Comparison of ENCODE assay signal across 8 cellular contexts in the genomic region with DNA sequence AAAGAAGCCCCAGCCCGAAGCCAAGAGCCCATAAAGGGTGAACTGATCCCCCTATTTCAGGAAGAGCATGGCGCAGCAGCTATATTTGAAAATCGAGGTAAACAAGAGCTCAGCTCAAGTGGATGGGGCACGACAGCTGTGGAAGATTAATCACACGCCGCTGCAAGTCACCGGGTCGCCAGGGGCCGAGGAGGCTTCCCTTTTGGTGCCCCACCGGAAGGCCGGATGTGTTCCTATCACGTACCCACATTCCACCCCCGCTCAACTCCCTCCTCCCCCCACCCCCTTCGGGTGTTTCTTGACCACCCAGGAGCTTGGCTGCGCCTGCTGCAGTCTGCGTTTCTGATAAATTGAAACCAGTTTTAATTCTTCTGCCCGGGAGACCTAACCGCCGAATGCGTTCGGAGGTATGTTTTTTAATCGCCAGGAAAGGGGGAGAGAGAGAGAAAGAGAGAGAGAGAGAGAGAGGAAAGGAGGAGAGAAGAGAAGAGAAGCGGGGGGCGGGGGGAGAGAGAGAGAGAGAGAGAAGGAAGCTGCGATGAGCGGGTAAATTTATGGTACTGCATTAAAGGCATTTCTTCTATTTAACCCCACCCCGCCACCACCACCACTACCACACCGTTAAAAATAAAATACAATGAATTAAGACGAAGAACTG. TPM values are rescaled to one million over a fixed set of nuclear protein-coding genes. Genes with fewer than 3 reads are reported as not detected.
DNase-seq lines count a peak whose midpoint lies in the region; ATAC-seq, FAIRE-seq and TF ChIP-seq lines count a peak whose summit lies in the region.

No MANE protein-coding gene starts in this region.

- H3K27ac Mint-ChIP-seq in activated T-helper 17 cell treated with anti-CD3 and anti-CD28 coated beads, Interleukin-2, amount 50 U/mL, for 72 hours = peak overlapping the region; percentile 56

- FAIRE-seq in GM19239 (lab: Jason Lieb, UNC) = peak; percentile 85

- peak overlapping the region; percentile 85 for H3K4me3 Mint-ChIP-seq in activated T-helper 17 cell treated with anti-CD3 and anti-CD28 coated beads, Interleukin-2, amount 50 U/mL, for 72 hours

- peaks cover 52% of the 10 kb centered on the region for H3K27me3 Mint-ChIP-seq in activated T-helper 17 cell treated with anti-CD3 and anti-CD28 coated beads, Interleukin-2, amount 50 U/mL, for 72 hours

- TF ChIP-seq EP300 in suprapubic skin (IDR thresholded peaks at IDR 0.05) = no peak

- TF ChIP-seq CTCF in suprapubic skin (IDR thresholded peaks at IDR 0.05) (no peak), RWPE1 (conservative IDR thresholded peaks at IDR 0.05; ENCODE audit: low read depth) (no peak)

- H3K4me1 Mint-ChIP-seq in activated T-helper 17 cell treated with anti-CD3 and anti-CD28 coated beads, Interleukin-2, amount 50 U/mL, for 72 hours = peaks cover 5% of the 10 kb centered on the region

- H3K36me3 Mint-ChIP-seq in activated T-helper 17 cell treated with anti-CD3 and anti-CD28 coated beads, Interleukin-2, amount 50 U/mL, for 72 hours (ENCODE audit: low read depth) = no peaks in the 10 kb centered on the region

- H3K36me3 ChIP-seq in iPS-20b (ENCODE audit: insufficient read depth, low read depth, low read length) (no peaks in the 10 kb centered on the region), suprapubic skin (no peaks in the 10 kb centered on the region)

- peak overlapping the region; percentile 40; the same call in 1 of the 2 replicates for H3K9ac ChIP-seq in iPS-20b (ENCODE audit: low read depth, low read length)

- H3K4me1 ChIP-seq in iPS-20b (ENCODE audit: insufficient read depth, low read length) (peaks cover 5% of the 10 kb centered on the region; the same call in 1 of the 2 replicates), suprapubic skin (peaks cover 30% of the 10 kb centered on the region)

- peak; percentile 22 for ATAC-seq in activated T-helper 17 cell treated with anti-CD3 and anti-CD28 coated beads, Interleukin-2, amount 50 U/mL, for 72 hours (replicated peaks)
- no peak for ATAC-seq in HG03442 (IDR thresholded peaks at IDR 0.05; ENCODE audit: unreplicated experiment)

- H3K4me3 ChIP-seq in iPS-20b (ENCODE audit: low read length) (peak overlapping the region; percentile 81), suprapubic skin (peak overlapping the region; percentile 60)

- peak; percentile 24 for DNase-seq in AG20443 (ENCODE audit: low spot score)
- no peak for DNase-seq in GM19239 (ENCODE audit: insufficient read length, low spot score)
- peak in 1 of 2 donors; percentile 64 for DNase-seq in suprapubic skin (ENCODE audit: low spot score in 2 of 2)
- no peak for DNase-seq in RWPE1 (ENCODE audit: low spot score)
- no peak for DNase-seq in NCI-H446 treated with DMSO at 0.1 percent for 48 hours (lab: John Stamatoyannopoulos, UW)

- no peaks in the 10 kb centered on the region for H3K9me3 Mint-ChIP-seq in activated T-helper 17 cell treated with anti-CD3 and anti-CD28 coated beads, Interleukin-2, amount 50 U/mL, for 72 hours

- H3K27ac ChIP-seq in iPS-20b (ENCODE audit: low read length) = no peak overlapping the region
- H3K27ac ChIP-seq in suprapubic skin = no peak overlapping the region
- no peak overlapping the region for H3K27ac ChIP-seq in RWPE1

- H3K9me3 ChIP-seq in iPS-20b (ENCODE audit: insufficient read depth, low read depth, low read length) (no peaks in the 10 kb centered on the region), suprapubic skin (no peaks in the 10 kb centered on the region)

- CTCF ChIA-PET in RWPE1 (lab: Yijun Ruan, JAX) = no interaction called here

- 16% methylated on average over 27 of the region's 29 CpGs for WGBS in suprapubic skin

- POLR2A ChIA-PET in RWPE1 (lab: Yijun Ruan, JAX; ENCODE audit: low non-redundant PET) = no interaction called here

- H3K27me3 ChIP-seq in iPS-20b (ENCODE audit: insufficient read depth, low read length) (peaks cover 82% of the 10 kb centered on the region), suprapubic skin (peaks cover 43% of the 10 kb centered on the region)

- no peak for TF ChIP-seq POLR2A in suprapubic skin (IDR thresholded peaks at IDR 0.05)

RNA-seq across cellular contexts. Expression of a gene that starts 1.8 kb away (rescaled TPM):
- 1 to 10 TPM in 1 of 2 donors, under 1 TPM in 1; 0.15 to 2.0 TPM for total RNA-seq in activated T-helper 17 cell treated with anti-CD3 and anti-CD28 coated beads, Interleukin-2, amount 50 U/mL, for 72 hours
- under 1 TPM in 2 of 4 donors, not detected in 2; 0.21 to 0.76 TPM for total RNA-seq in suprapubic skin
